Comparison of ENCODE assay signal across 30 cellular contexts in genomic region chr1:97608272-97608671, GRCh38.
"Had no signal": no experiment of that assay in that cellular context is flagged by ENCODE, and none has a peak within 500 bp of the region (broad histone marks: within the 10 kb centered on the region; RNA-seq: fewer than 3 reads in every experiment).

No MANE protein-coding gene starts in this region.

- H3K4me3 Mint-ChIP-seq: activated T-cell treated with anti-CD3 and anti-CD28 coated beads, Interleukin-2, amount 50 U/mL, for 24 hours; activated T-helper 17 cell treated with anti-CD3 and anti-CD28 coated beads, Interleukin-2, amount 50 U/mL, for 72 hours; central memory CD8-positive, alpha-beta T cell; dendritic cell treated with granulocyte-macrophage colony-stimulating factor and Interleukin-4, amounts not matched to agents 40 ng/mL and 50 ng/mL, for 4 days; endodermal cell; naive thymus-derived CD8-positive, alpha-beta T cell; stimulated activated naive B cell treated with anti-CD40 and anti-IgM and Interleukin-4, amounts not matched to agents 10 μg/mL and 1 μg/mL and 100 μg/mL, for 72 hours had no signal

- H3K36me3 Mint-ChIP-seq: stimulated activated naive B cell treated with anti-CD40 and anti-IgM and Interleukin-4, amounts not matched to agents 10 μg/mL and 1 μg/mL and 100 μg/mL, for 72 hours had no signal

- H3K27ac Mint-ChIP-seq: activated T-cell treated with anti-CD3 and anti-CD28 coated beads, Interleukin-2, amount 50 U/mL, for 24 hours; activated T-helper 17 cell treated with anti-CD3 and anti-CD28 coated beads, Interleukin-2, amount 50 U/mL, for 72 hours; dendritic cell treated with granulocyte-macrophage colony-stimulating factor and Interleukin-4, amounts not matched to agents 40 ng/mL and 50 ng/mL, for 4 days; endodermal cell; stimulated activated naive B cell treated with anti-CD40 and anti-IgM and Interleukin-4, amounts not matched to agents 10 μg/mL and 1 μg/mL and 100 μg/mL, for 72 hours had no signal

- DNase-seq: activated CD4-positive, alpha-beta T cell treated with anti-CD3 and anti-CD28 coated beads for 48 hours; activated CD4-positive, alpha-beta T cell treated with anti-CD3 and anti-CD28 coated beads, Interleukin-2, amount 50 U/mL, for 48 hours; activated CD8-positive, alpha-beta memory T cell treated with anti-CD3 and anti-CD28 coated beads, Interleukin-2, amount 50 U/mL, for 4 hours; activated gamma-delta T cell treated with Interleukin-2 at 50 U/mL for 16 hours; activated naive CD4-positive, alpha-beta T cell treated with anti-CD3 and anti-CD28 coated beads, Interleukin-2, amount 50 U/mL, for 16 hours; activated T-cell treated with anti-CD3 and anti-CD28 coated beads, Interleukin-2, amount 50 U/mL, for 24 hours; anterior cingulate cortex; endodermal cell; foreskin fibroblast; head of caudate nucleus; hypothalamus; left lung; lower lobe of right lung; mesenchymal stem cell; naive thymus-derived CD8-positive, alpha-beta T cell; posterior cingulate gyrus; right cardiac atrium; stimulated activated CD4-positive, alpha-beta T cell treated with anti-CD3 and anti-CD28 coated beads, Interleukin-15, amount 100 ng/mL, for 24 hours; stimulated activated CD4-positive, alpha-beta T cell treated with anti-CD3 and anti-CD28 coated beads, Interleukin-2, amount 100 ng/mL, for 24 hours; stimulated activated naive B cell treated with anti-CD40 and anti-IgM and Interleukin-4, amounts not matched to agents 10 μg/mL and 1 μg/mL and 100 μg/mL, for 72 hours; stomach; T1000; thyroid gland; upper lobe of left lung; WERI-Rb-1 had no signal

- H3K4me1 Mint-ChIP-seq: activated T-helper 17 cell treated with anti-CD3 and anti-CD28 coated beads, Interleukin-2, amount 50 U/mL, for 72 hours had no signal

- ATAC-seq: activated CD4-positive, CD25-positive, alpha-beta regulatory T cell treated with anti-CD3 and anti-CD28 coated beads, Interleukin-2, amount 50 U/mL, for 24 hours; activated T-helper 17 cell treated with anti-CD3 and anti-CD28 coated beads, Interleukin-2, amount 50 U/mL, for 72 hours; esophagus mucosa; left lung; lower lobe of right lung; naive thymus-derived CD8-positive, alpha-beta T cell; right cardiac atrium; stimulated activated naive B cell treated with anti-CD40 and anti-IgM and Interleukin-4, amounts not matched to agents 10 μg/mL and 1 μg/mL and 100 μg/mL, for 72 hours had no signal

- H3K27me3 Mint-ChIP-seq: activated T-cell treated with anti-CD3 and anti-CD28 coated beads, Interleukin-2, amount 50 U/mL, for 24 hours; activated T-helper 17 cell treated with anti-CD3 and anti-CD28 coated beads, Interleukin-2, amount 50 U/mL, for 72 hours; central memory CD8-positive, alpha-beta T cell; dendritic cell treated with granulocyte-macrophage colony-stimulating factor and Interleukin-4, amounts not matched to agents 40 ng/mL and 50 ng/mL, for 4 days; naive thymus-derived CD8-positive, alpha-beta T cell; stimulated activated naive B cell treated with anti-CD40 and anti-IgM and Interleukin-4, amounts not matched to agents 10 μg/mL and 1 μg/mL and 100 μg/mL, for 72 hours had no signal

- H3K9me3 Mint-ChIP-seq: activated T-helper 17 cell treated with anti-CD3 and anti-CD28 coated beads, Interleukin-2, amount 50 U/mL, for 72 hours; central memory CD8-positive, alpha-beta T cell; dendritic cell treated with granulocyte-macrophage colony-stimulating factor and Interleukin-4, amounts not matched to agents 40 ng/mL and 50 ng/mL, for 4 days had no signal
